Comparison of ENCODE assay signal across 19 cellular contexts in the genomic region with DNA sequence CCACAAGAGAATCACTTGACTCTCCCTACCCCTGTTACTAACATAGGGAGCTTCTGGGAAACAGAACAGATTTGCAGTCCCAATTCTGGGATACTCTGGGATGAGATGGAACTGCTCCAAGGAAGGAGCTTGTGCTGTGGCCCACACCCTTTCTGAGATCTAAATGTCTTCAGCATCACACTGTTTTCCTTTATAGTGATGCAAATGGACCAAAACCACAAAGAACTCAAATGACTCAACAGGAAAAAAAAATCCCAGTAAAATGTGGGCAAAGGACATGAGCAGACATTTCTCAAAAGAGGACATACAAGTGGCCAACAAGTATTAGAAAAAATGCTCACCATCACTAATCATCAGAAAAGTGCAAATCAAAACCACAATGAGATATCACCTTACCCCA.
DNase-seq lines count a peak whose midpoint lies in the region; ATAC-seq and TF ChIP-seq lines count a peak whose summit lies in the region.
"Had no signal": no experiment of that assay in that cellular context is flagged by ENCODE, and none has a peak within 500 bp of the region (broad histone marks: within the 10 kb centered on the region; RNA-seq: fewer than 3 reads in every experiment).

No MANE protein-coding gene starts in this region.

- H3K36me3 ChIP-seq in ACC112 (ENCODE audit: insufficient read depth, low read length) (no peaks in the 10 kb centered on the region), HAP-1 (replicated peaks) (no peaks in the 10 kb centered on the region)
- H3K36me3 ChIP-seq: left ventricle myocardium inferior had no signal

- no peaks in the 10 kb centered on the region for H3K36me3 Mint-ChIP-seq in stimulated activated memory B cell treated with anti-CD40 and anti-IgM and Interleukin-4, amounts not matched to agents 10 μg/mL and 1 μg/mL and 100 μg/mL, for 72 hours

- H3K4me1 ChIP-seq in ACC112 (ENCODE audit: control insufficient read depth, insufficient read depth, low read length, unreplicated experiment), result peaks cover 4% of the 10 kb centered on the region
- peaks cover 2% of the 10 kb centered on the region; the same call in 1 of the 2 replicates for H3K4me1 ChIP-seq in HAP-1
- H3K4me1 ChIP-seq: A549, left ventricle myocardium inferior had no signal

- DNase-seq in HAP-1 (ENCODE audit: low spot score in 2 of 2) (peak; percentile 22 to 64), astrocyte of the cerebellum (ENCODE audit: low read depth) (peak; percentile 77), foreskin fibroblast (peak; percentile 64 to 83), iPS-NIHi11 (ENCODE audit: low spot score) (no peak)
- DNase-seq: activated CD8-positive, alpha-beta T cell treated with anti-CD3 and anti-CD28 coated beads for 36 hours; activated naive CD8-positive, alpha-beta T cell treated with anti-CD3 and anti-CD28 coated beads, Interleukin-2, amount 50 U/mL, for 24 hours; CD8-positive, alpha-beta memory T cell; hippocampal formation; Karpas-422; left ventricle myocardium inferior; NCI-H1436 treated with DMSO at 0.1 percent for 48 hours had no signal

- no peak overlapping the region for H3K4me3 ChIP-seq in ACC112 (ENCODE audit: low read depth, low read length)
- H3K4me3 ChIP-seq in HAP-1, result no peak overlapping the region
- H3K4me3 ChIP-seq in astrocyte of the cerebellum (ENCODE audit: low read depth, low read length), result no peak overlapping the region
- H3K4me3 ChIP-seq in foreskin fibroblast (ENCODE audit: low read depth in 1 of 2, low read length in 2 of 2), result no peak overlapping the region
- H3K4me3 ChIP-seq: A549, coronary artery, left ventricle myocardium inferior had no signal

- TF ChIP-seq CTCF in astrocyte of the cerebellum (IDR thresholded peaks at IDR 0.05; ENCODE audit: low read depth, low read length, missing control alignments) (no peak), foreskin fibroblast (IDR thresholded peaks at IDR 0.05; ENCODE audit: low read depth, low read length) (no peak)

- no peak overlapping the region for H2AFZ ChIP-seq in ACC112 (ENCODE audit: low read length, unreplicated experiment)

- H3K27ac ChIP-seq in ACC112 (ENCODE audit: low read depth, low read length), result peak overlapping the region; percentile 40; the same call in 1 of the 2 replicates
- H3K27ac ChIP-seq: A549, coronary artery, left ventricle myocardium inferior had no signal

- H3K27me3 ChIP-seq in ACC112 (ENCODE audit: insufficient read depth, low read length) (no peaks in the 10 kb centered on the region), HAP-1 (ENCODE audit: low read depth) (no peaks in the 10 kb centered on the region)

- H3K27ac Mint-ChIP-seq in stimulated activated memory B cell treated with anti-CD40 and anti-IgM and Interleukin-4, amounts not matched to agents 10 μg/mL and 1 μg/mL and 100 μg/mL, for 72 hours, result no peak overlapping the region
- H3K27ac Mint-ChIP-seq: activated CD8-positive, alpha-beta T cell treated with anti-CD3 and anti-CD28 coated beads for 36 hours; activated naive CD8-positive, alpha-beta T cell treated with anti-CD3 and anti-CD28 coated beads, Interleukin-2, amount 50 U/mL, for 24 hours; activated T-helper 1 cell treated with anti-CD3 and anti-CD28 coated beads, Interleukin-12 subunit alpha, Interleukin-12 subunit beta, Interleukin-2, Interleukin-4 antibody, amounts not matched to agents 30 ng/mL and 10 ng/mL and 1 ng/mL, durations not matched to agents 14 hours and 24 hours and 36 hours; stimulated activated naive CD8-positive, alpha-beta T cell treated with anti-CD3 and anti-CD28 coated beads, Interleukin-15, Interleukin-2, amounts not matched to agents 100 ng/mL and 50 ng/mL, for 24 hours had no signal

- H3K27me3 Mint-ChIP-seq in stimulated activated memory B cell treated with anti-CD40 and anti-IgM and Interleukin-4, amounts not matched to agents 10 μg/mL and 1 μg/mL and 100 μg/mL, for 72 hours, result no peaks in the 10 kb centered on the region
- H3K27me3 Mint-ChIP-seq: activated CD8-positive, alpha-beta T cell treated with anti-CD3 and anti-CD28 coated beads for 36 hours; activated naive CD8-positive, alpha-beta T cell treated with anti-CD3 and anti-CD28 coated beads, Interleukin-2, amount 50 U/mL, for 24 hours; stimulated activated naive CD8-positive, alpha-beta T cell treated with anti-CD3 and anti-CD28 coated beads, Interleukin-15, Interleukin-2, amounts not matched to agents 100 ng/mL and 50 ng/mL, for 24 hours had no signal

- no peaks in the 10 kb centered on the region for H3K4me1 Mint-ChIP-seq in stimulated activated memory B cell treated with anti-CD40 and anti-IgM and Interleukin-4, amounts not matched to agents 10 μg/mL and 1 μg/mL and 100 μg/mL, for 72 hours
- H3K4me1 Mint-ChIP-seq: activated naive CD8-positive, alpha-beta T cell treated with anti-CD3 and anti-CD28 coated beads, Interleukin-2, amount 50 U/mL, for 24 hours; CD8-positive, alpha-beta memory T cell had no signal

- H3K79me2 ChIP-seq in ACC112 (ENCODE audit: control insufficient read depth, insufficient read depth, low read length, unreplicated experiment), result no peaks in the 10 kb centered on the region

- in situ Hi-C loops in HAP-1 (cut with MboI; ENCODE audit: low sequenced_read_pairs) (no loop called here), astrocyte of the cerebellum (cut with HindIII; ENCODE audit: low sequenced_read_pairs) (no loop called here)

- ATAC-seq in HG03280 (IDR thresholded peaks at IDR 0.05; ENCODE audit: unreplicated experiment), result no peak
- ATAC-seq in GM18868 (IDR thresholded peaks at IDR 0.05; ENCODE audit: unreplicated experiment), result no peak
- ATAC-seq in stimulated activated memory B cell treated with anti-CD40 and anti-IgM and Interleukin-4, amounts not matched to agents 10 μg/mL and 1 μg/mL and 100 μg/mL, for 72 hours, result no peak
- ATAC-seq: A549; activated CD8-positive, alpha-beta T cell treated with anti-CD3 and anti-CD28 coated beads for 36 hours; activated naive CD8-positive, alpha-beta T cell treated with anti-CD3 and anti-CD28 coated beads, Interleukin-2, amount 50 U/mL, for 24 hours had no signal

- peaks cover 8% of the 10 kb centered on the region for H3K9me3 Mint-ChIP-seq in stimulated activated memory B cell treated with anti-CD40 and anti-IgM and Interleukin-4, amounts not matched to agents 10 μg/mL and 1 μg/mL and 100 μg/mL, for 72 hours

- peaks cover 3% of the 10 kb centered on the region; the same call in 1 of the 2 replicates for H3K9me3 ChIP-seq in HAP-1
- H3K9me3 ChIP-seq: A549, left ventricle myocardium inferior had no signal

- H3K4me3 Mint-ChIP-seq in stimulated activated memory B cell treated with anti-CD40 and anti-IgM and Interleukin-4, amounts not matched to agents 10 μg/mL and 1 μg/mL and 100 μg/mL, for 72 hours, result no peak overlapping the region
- H3K4me3 Mint-ChIP-seq: activated CD8-positive, alpha-beta T cell treated with anti-CD3 and anti-CD28 coated beads for 36 hours; activated naive CD8-positive, alpha-beta T cell treated with anti-CD3 and anti-CD28 coated beads, Interleukin-2, amount 50 U/mL, for 24 hours; activated T-helper 1 cell treated with anti-CD3 and anti-CD28 coated beads, Interleukin-12 subunit alpha, Interleukin-12 subunit beta, Interleukin-2, Interleukin-4 antibody, amounts not matched to agents 30 ng/mL and 10 ng/mL and 1 ng/mL, durations not matched to agents 14 hours and 24 hours and 36 hours; CD8-positive, alpha-beta memory T cell; stimulated activated naive CD8-positive, alpha-beta T cell treated with anti-CD3 and anti-CD28 coated beads, Interleukin-15, Interleukin-2, amounts not matched to agents 100 ng/mL and 50 ng/mL, for 24 hours had no signal
